ENCODE assay signal across 21 cellular contexts in the genomic region with DNA sequence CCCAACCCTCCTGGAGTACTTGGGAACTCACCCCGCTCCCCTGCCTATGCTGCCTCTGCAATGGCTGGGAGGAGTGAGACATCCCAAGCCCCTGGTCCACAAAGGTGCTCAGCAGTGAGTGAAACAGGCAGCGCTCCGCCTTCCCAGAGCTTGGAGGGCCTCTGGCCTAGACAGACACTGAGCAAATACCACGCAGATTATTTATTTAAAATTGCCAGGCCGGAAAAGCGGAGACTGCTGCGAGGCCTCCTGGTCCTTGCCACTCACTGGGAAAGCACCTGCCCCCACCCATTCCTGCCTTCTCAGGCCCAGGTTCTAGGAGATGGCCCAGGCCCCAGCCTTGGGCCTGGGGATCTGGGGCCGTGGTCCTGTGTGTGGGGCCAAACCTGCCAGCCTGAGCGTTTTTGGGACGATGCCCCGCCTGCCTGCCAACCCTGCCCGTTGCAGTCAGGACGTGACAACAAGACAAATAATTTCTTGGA. TPM values are rescaled to one million over a fixed set of nuclear protein-coding genes. Genes with fewer than 3 reads are reported as not detected.
DNase-seq lines count a peak whose midpoint lies in the region; ATAC-seq, FAIRE-seq and TF ChIP-seq lines count a peak whose summit lies in the region.
"Had no signal": no experiment of that assay in that cellular context is flagged by ENCODE, and none has a peak within 500 bp of the region (broad histone marks: within the 10 kb centered on the region; RNA-seq: fewer than 3 reads in every experiment).

No MANE protein-coding gene starts in this region.

- no peaks in the 10 kb centered on the region for H3K36me3 Mint-ChIP-seq in endodermal cell (ENCODE audit: low read depth)

- H3K4me3 Mint-ChIP-seq in endodermal cell: no peak overlapping the region
- H3K4me3 Mint-ChIP-seq: B cell; CD4-positive, alpha-beta T cell; GM23338 had no signal

- CTCF ChIA-PET in HepG2 (lab: Yijun Ruan, JAX; ENCODE audit: low intra/inter-chr PET ratio, low total read pairs): no interaction called here

- no peaks in the 10 kb centered on the region for H3K9me3 ChIP-seq in HepG2 (ENCODE audit: low read length)
- H3K9me3 ChIP-seq in right lobe of liver: no peaks in the 10 kb centered on the region
- H3K9me3 ChIP-seq in endodermal cell (ENCODE audit: control insufficient read depth, low read length): no peaks in the 10 kb centered on the region
- H3K9me3 ChIP-seq in GM23248 (ENCODE audit: low read depth): no peaks in the 10 kb centered on the region
- H3K9me3 ChIP-seq: Caco-2 had no signal

- H3K27ac Mint-ChIP-seq in endodermal cell: no peak overlapping the region
- H3K27ac Mint-ChIP-seq: B cell; CD4-positive, alpha-beta T cell; GM23338 had no signal

- POLR2A ChIA-PET in HepG2 (lab: Yijun Ruan, JAX): no interaction called here

- DNase-seq in HepG2 (ENCODE audit: low spot score) (no peak), right lobe of liver (no peak), endodermal cell (no peak), omental fat pad (ENCODE audit: low spot score) (no peak), GM23248 (no peak)
- DNase-seq in stimulated activated CD4-positive, alpha-beta T cell treated with anti-CD3 and anti-CD28 coated beads, Interleukin-15, amount 100 ng/mL, for 24 hours: no peak
- DNase-seq: Caco-2; CD4-positive, alpha-beta T cell; EL; MM.1S; NCI-H1092; NCI-H1694; NCI-H510A; NCI-H774; OCI-M1; Right ventricle myocardium superior had no signal

- TF ChIP-seq CTCF in HepG2 (CRISPR knock-in tag; IDR thresholded peaks at IDR 0.05) (no peak), right lobe of liver (IDR thresholded peaks at IDR 0.05) (no peak), endodermal cell (conservative IDR thresholded peaks at IDR 0.05) (no peak), omental fat pad (IDR thresholded peaks at IDR 0.05) (no peak)

- 13% methylated on average over 3 of the region's 13 CpGs for WGBS in HepG2 (ENCODE audit: low lambda C conversion rate)
- 68% methylated on average over 4 of the region's 13 CpGs for WGBS in right lobe of liver (ENCODE audit: insufficient coverage, low coverage, low lambda C conversion rate, missing lambda C conversion rate)
- WGBS in endodermal cell (ENCODE audit: insufficient coverage in 1 of 2, insufficient read length in 1 of 2), 2 experiments: 90 to 94% methylated on average over 6 to 13 of the region's 13 CpGs
- 82 to 93% methylated on average over 13 of the region's 13 CpGs for WGBS in GM23248 (ENCODE audit: low coverage in 1 of 2, low lambda C conversion rate in 2 of 2, missing lambda C conversion rate in 2 of 2), 2 experiments

- H2AFZ ChIP-seq in HepG2 (ENCODE audit: low read length) (no peak overlapping the region), GM23248 (no peak overlapping the region)

- ATAC-seq in HepG2 (peak; percentile 55), right lobe of liver (no peak), omental fat pad (ENCODE audit: low FRiP score) (peak; percentile 19), HG03097 (IDR thresholded peaks at IDR 0.05; ENCODE audit: low FRiP score, unreplicated experiment) (no peak)

- no peaks in the 10 kb centered on the region for H3F3A ChIP-seq in GM23248 (ENCODE audit: insufficient read depth)

- no peak for FAIRE-seq in HepG2 (lab: Jason Lieb, UNC)
- FAIRE-seq: GM12891, GM19239 had no signal

- no peaks in the 10 kb centered on the region for H3K79me2 ChIP-seq in HepG2 (ENCODE audit: insufficient read depth, low read length)
- no peaks in the 10 kb centered on the region for H3K79me2 ChIP-seq in GM23248 (ENCODE audit: insufficient read depth)

- H3K27me3 Mint-ChIP-seq in endodermal cell (ENCODE audit: insufficient read depth): no peaks in the 10 kb centered on the region
- H3K27me3 Mint-ChIP-seq: B cell; CD4-positive, alpha-beta T cell had no signal

- H3K4me1 Mint-ChIP-seq in endodermal cell: peaks cover 12% of the 10 kb centered on the region
- H3K4me1 Mint-ChIP-seq: B cell had no signal

- H3K4me2 ChIP-seq in HepG2 (ENCODE audit: low read depth, low read length) (peak overlapping the region; percentile 57; the same call in 1 of the 2 replicates), GM23248 (ENCODE audit: unreplicated experiment) (no peak overlapping the region)

- BruUV-seq in HepG2 (replicated peaks; lab: Mats Ljungman, UMichigan): no TSS peak

- no peaks in the 10 kb centered on the region for H3K9me2 ChIP-seq in GM23248 (ENCODE audit: insufficient read depth)

- H4K20me1 ChIP-seq in HepG2 (ENCODE audit: insufficient read depth, low read length): no peaks in the 10 kb centered on the region
- no peaks in the 10 kb centered on the region for H4K20me1 ChIP-seq in GM23248 (ENCODE audit: insufficient read depth)

- peaks cover 0 to 12% of the 10 kb centered on the region in 2 experiments; a peak in 1 of 5 replicates for H3K27me3 ChIP-seq in HepG2 (ENCODE audit: control insufficient read depth in 1 of 2, insufficient read depth in 2 of 2, low read length in 2 of 2)
- H3K27me3 ChIP-seq in right lobe of liver: no peaks in the 10 kb centered on the region
- H3K27me3 ChIP-seq in endodermal cell (ENCODE audit: control insufficient read depth, insufficient read depth, low read length, poor library complexity, severe bottlenecking): no peaks in the 10 kb centered on the region
- no peaks in the 10 kb centered on the region for H3K27me3 ChIP-seq in GM23248 (replicated peaks; ENCODE audit: insufficient read depth)

- H3K4me1 ChIP-seq in HepG2 (ENCODE audit: insufficient read depth, low read length) (peaks cover 27% of the 10 kb centered on the region), right lobe of liver (no peaks in the 10 kb centered on the region), endodermal cell (ENCODE audit: control insufficient read depth, insufficient read depth, low read length) (no peaks in the 10 kb centered on the region), GM23248 (ENCODE audit: insufficient read depth) (no peaks in the 10 kb centered on the region)
- H3K4me1 ChIP-seq: Caco-2 had no signal

- H3K36me3 ChIP-seq in HepG2 (replicated peaks in 1 of 2; ENCODE audit: control insufficient read depth in 1 of 2, insufficient read depth in 2 of 2, low read length in 2 of 2) (no peaks in the 10 kb centered on the region), right lobe of liver (no peaks in the 10 kb centered on the region), endodermal cell (ENCODE audit: control insufficient read depth, insufficient read depth, low read length) (no peaks in the 10 kb centered on the region), GM23248 (ENCODE audit: low read depth) (no peaks in the 10 kb centered on the region)

- in situ Hi-C loops in HepG2 (cut with HindIII; ENCODE audit: extremely low pct_ligation_motif_present, low pct_unique_long_range_greater_than_20kb): no loop called here
- in situ Hi-C loops in GM23248 (cut with MboI): no loop called here

- TF ChIP-seq POLR2A in HepG2 (IDR thresholded peaks at IDR 0.05; ENCODE audit: insufficient read depth in 1 of 2, low read depth in 2 of 2, low read length in 2 of 2): no peak
- no peak for TF ChIP-seq POLR2A in right lobe of liver (IDR thresholded peaks at IDR 0.05)

- H3K4me3 ChIP-seq in HepG2 (replicated peaks in 1 of 3; ENCODE audit: insufficient read depth in 1 of 3, low read depth in 2 of 3, low read length in 3 of 3): peak overlapping the region in 1 of 3 experiments; percentile 44; a peak in 1 of 6 replicates
- no peak overlapping the region for H3K4me3 ChIP-seq in right lobe of liver
- no peak overlapping the region for H3K4me3 ChIP-seq in endodermal cell (ENCODE audit: low read length)
- no peak overlapping the region for H3K4me3 ChIP-seq in GM23248
- H3K4me3 ChIP-seq: GM23338 had no signal

- no peak for TF ChIP-seq RAD21 in HepG2 (CRISPR knock-in tag; IDR thresholded peaks at IDR 0.05)

- TF ChIP-seq EP300 in HepG2 (IDR thresholded peaks at IDR 0.05; ENCODE audit: low read depth in 2 of 2, low read length in 2 of 2) (no peak), HepG2 (CRISPR knock-in tag; IDR thresholded peaks at IDR 0.05; ENCODE audit: borderline replicate concordance) (no peak)

- intact Hi-C loops in HepG2 (cut with micrococcal nuclease; ENCODE audit: unreplicated experiment) (no loop called here), right lobe of liver (cut with DNase I) (no loop called here)

- H3K27ac ChIP-seq in HepG2 (ENCODE audit: extremely low read length, insufficient read depth, low read length) (no peak overlapping the region), right lobe of liver (no peak overlapping the region), endodermal cell (ENCODE audit: low read depth, low read length) (peak overlapping the region; percentile 85), GM23248 (no peak overlapping the region)

- H3K9me3 Mint-ChIP-seq in endodermal cell: no peaks in the 10 kb centered on the region
- H3K9me3 Mint-ChIP-seq: CD4-positive, alpha-beta T cell; GM23338 had no signal

- no peak overlapping the region for H3K9ac ChIP-seq in HepG2 (ENCODE audit: insufficient read depth, low read depth, low read length)
- no peak overlapping the region for H3K9ac ChIP-seq in endodermal cell (ENCODE audit: extremely low read depth, low read length, poor library complexity, severe bottlenecking)
- no peak overlapping the region for H3K9ac ChIP-seq in GM23248

RNA-seq across cellular contexts. Expression of a gene that starts 17.4 kb away (rescaled TPM):
- total RNA-seq in HepG2 (2016; rRNA removed; fragmentation: Illumina TruSeq; extraction: Trizol): not detected in 2 replicates
- total RNA-seq in HepG2 (2016; cell fraction: cytosol; rRNA removed; fragmentation: Illumina TruSeq; extraction: Trizol; ENCODE audit: low read depth): not detected in 2 replicates
- total RNA-seq in HepG2 (2016; cell fraction: insoluble cytoplasmic fraction; rRNA removed; fragmentation: Illumina TruSeq; extraction: Trizol): not detected in 2 replicates
- not detected in 2 replicates for total RNA-seq in HepG2 (2016; cell fraction: membrane; rRNA removed; fragmentation: Illumina TruSeq; extraction: Trizol)
- not detected in 2 replicates for total RNA-seq in HepG2 (2016; cell fraction: nucleus; rRNA removed; fragmentation: Illumina TruSeq; extraction: Trizol)
- polyA plus RNA-seq in HepG2 (2011; rRNA removed): 0.04 TPM in 1 of 2 replicates, not detected in the other
- polyA plus RNA-seq in HepG2 (2011; cell fraction: cytosol; rRNA removed): not detected in 2 replicates
- 0.05 and 0.24 TPM in 2 replicates for polyA plus RNA-seq in HepG2 (2011; cell fraction: nucleus; rRNA removed)
- polyA plus RNA-seq in HepG2 (2012): 0.08 TPM in 1 of 2 replicates, not detected in the other
- polyA plus RNA-seq in HepG2 (2016; cell fraction: cytosol; fragmentation: Illumina TruSeq; extraction: Trizol; ENCODE audit: low read depth): 0.06 TPM in 1 of 2 replicates, not detected in the other
- polyA plus RNA-seq in HepG2 (2016; cell fraction: insoluble cytoplasmic fraction; fragmentation: Illumina TruSeq; extraction: Trizol; ENCODE audit: low read depth): not detected in 2 replicates
- polyA plus RNA-seq in HepG2 (2016; cell fraction: membrane; fragmentation: Illumina TruSeq; extraction: Trizol; ENCODE audit: low read depth): 0.09 TPM in 1 of 2 replicates, not detected in the other
- polyA plus RNA-seq in HepG2 (2016; cell fraction: nucleus; fragmentation: Illumina TruSeq; extraction: Trizol; ENCODE audit: insufficient read depth, low read depth): not detected in 2 replicates
- polyA minus RNA-seq in HepG2 (2011; rRNA and poly(A)+ RNA removed; ENCODE audit: low replicate concordance): not detected in 2 replicates
- not detected in 2 replicates for polyA minus RNA-seq in HepG2 (2011; cell fraction: cytosol; rRNA and poly(A)+ RNA removed)
- not detected in 2 replicates for polyA minus RNA-seq in HepG2 (2011; cell fraction: nucleus; rRNA and poly(A)+ RNA removed)
- total RNA-seq in right lobe of liver: under 1 TPM in 1 of 6 experiments, not detected in 5; 0.12 TPM
- total RNA-seq in endodermal cell: under 1 TPM; 0.44 to 0.57 TPM
- polyA plus RNA-seq in endodermal cell (2013, experiment 1 of 2): 3.8 TPM
- polyA plus RNA-seq in endodermal cell (2013, experiment 2 of 2): 3.6 TPM
- total RNA-seq in omental fat pad: 1 to 10 TPM in 3 of 4 donors, under 1 TPM in 1; 0.79 to 7.5 (median 2.1) TPM
- total RNA-seq in GM23248 (2014; rRNA removed; shearing (Covaris generic)): not detected in 2 replicates
- polyA plus RNA-seq in GM23248 (2016; fragmentation: Nextera tagmentation; extraction: Ambion mirVana): 0.09 TPM in 2 replicates

RNA-seq across cellular contexts. Expression of a gene that starts 49.2 kb away (rescaled TPM):
- total RNA-seq in HepG2 (2016; rRNA removed; fragmentation: Illumina TruSeq; extraction: Trizol) (3,353 and 5,553 TPM in 2 replicates), right lobe of liver (100 to 1,000 TPM; 196 to 310 (median 258) TPM), endodermal cell (1,000 to 10,000 TPM; 1,997 to 2,127 TPM), omental fat pad (100 to 1,000 TPM; 384 to 931 (median 640) TPM)
- 762 and 941 TPM in 2 replicates for total RNA-seq in HepG2 (2016; cell fraction: cytosol; rRNA removed; fragmentation: Illumina TruSeq; extraction: Trizol; ENCODE audit: low read depth)
- total RNA-seq in HepG2 (2016; cell fraction: insoluble cytoplasmic fraction; rRNA removed; fragmentation: Illumina TruSeq; extraction: Trizol): 3,423 and 5,528 TPM in 2 replicates
- total RNA-seq in HepG2 (2016; cell fraction: membrane; rRNA removed; fragmentation: Illumina TruSeq; extraction: Trizol): 1,613 and 2,053 TPM in 2 replicates
- 1,233 and 1,301 TPM in 2 replicates for total RNA-seq in HepG2 (2016; cell fraction: nucleus; rRNA removed; fragmentation: Illumina TruSeq; extraction: Trizol)
- polyA plus RNA-seq in HepG2 (2011; rRNA removed) (1,684 and 2,047 TPM in 2 replicates), GM23248 (2016; fragmentation: Nextera tagmentation; extraction: Ambion mirVana) (566 and 584 TPM in 2 replicates)
- 2,726 and 4,334 TPM in 2 replicates for polyA plus RNA-seq in HepG2 (2011; cell fraction: cytosol; rRNA removed)
- 901 and 998 TPM in 2 replicates for polyA plus RNA-seq in HepG2 (2011; cell fraction: nucleus; rRNA removed)
- 3,095 and 3,791 TPM in 2 replicates for polyA plus RNA-seq in HepG2 (2012)
- 990 and 1,054 TPM in 2 replicates for polyA plus RNA-seq in HepG2 (2016; cell fraction: cytosol; fragmentation: Illumina TruSeq; extraction: Trizol; ENCODE audit: low read depth)
- 5,889 and 6,211 TPM in 2 replicates for polyA plus RNA-seq in HepG2 (2016; cell fraction: insoluble cytoplasmic fraction; fragmentation: Illumina TruSeq; extraction: Trizol; ENCODE audit: low read depth)
- 1,669 and 1,931 TPM in 2 replicates for polyA plus RNA-seq in HepG2 (2016; cell fraction: membrane; fragmentation: Illumina TruSeq; extraction: Trizol; ENCODE audit: low read depth)
- polyA plus RNA-seq in HepG2 (2016; cell fraction: nucleus; fragmentation: Illumina TruSeq; extraction: Trizol; ENCODE audit: insufficient read depth, low read depth): 1,818 and 1,822 TPM in 2 replicates
- polyA minus RNA-seq in HepG2 (2011; rRNA and poly(A)+ RNA removed; ENCODE audit: low replicate concordance): 1,398 and 1,793 TPM in 2 replicates
- polyA minus RNA-seq in HepG2 (2011; cell fraction: cytosol; rRNA and poly(A)+ RNA removed): 3,161 and 4,136 TPM in 2 replicates
- 529 and 590 TPM in 2 replicates for polyA minus RNA-seq in HepG2 (2011; cell fraction: nucleus; rRNA and poly(A)+ RNA removed)
- polyA plus RNA-seq in endodermal cell (2013, experiment 1 of 2): 2,680 TPM
- 2,415 TPM for polyA plus RNA-seq in endodermal cell (2013, experiment 2 of 2)
- total RNA-seq in GM23248 (2014; rRNA removed; shearing (Covaris generic)): 683 and 757 TPM in 2 replicates

Comparison
In these comparisons a context has a peak if more than half of its experiments do, and no peak if none do; other contexts are left out.
1. ATAC-seq: peak in HepG2 (single experiment) and omental fat pad (single experiment); none in right lobe of liver (0 of 4) and HG03097 (single experiment).